22 cellular contexts compared by ENCODE assay signal in the genomic region with DNA sequence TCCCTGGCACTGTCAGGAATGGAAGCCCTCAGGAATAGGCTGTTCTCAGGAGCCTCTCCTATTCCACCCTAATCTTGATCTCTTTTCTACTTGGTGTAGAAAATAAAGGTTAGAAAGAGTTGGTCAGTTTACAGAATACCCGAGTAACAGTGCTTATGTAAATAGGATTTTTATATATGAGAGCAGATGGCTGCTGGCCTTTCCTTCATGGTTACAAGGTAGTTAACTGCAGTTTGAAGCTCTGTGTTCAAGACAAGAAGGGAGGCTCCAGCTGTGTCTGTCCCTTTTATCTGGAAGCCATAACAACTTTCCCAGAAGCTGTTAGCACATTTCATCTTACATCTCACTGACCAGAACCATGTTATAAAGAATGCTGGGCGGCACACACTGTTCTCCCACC. TPM values are rescaled to one million over a fixed set of nuclear protein-coding genes. Genes with fewer than 3 reads are reported as not detected.
DNase-seq lines count a peak whose midpoint lies in the region; ATAC-seq, FAIRE-seq and TF ChIP-seq lines count a peak whose summit lies in the region.
"Had no signal": no experiment of that assay in that cellular context is flagged by ENCODE, and none has a peak within 500 bp of the region (broad histone marks: within the 10 kb centered on the region; RNA-seq: fewer than 3 reads in every experiment).

No MANE protein-coding gene starts in this region.

- H3K27me3 ChIP-seq in IMR-90 (ENCODE audit: control insufficient read depth, insufficient read depth, low read length) (no peaks in the 10 kb centered on the region), hepatocyte (no peaks in the 10 kb centered on the region)
- H3K27me3 ChIP-seq: BE2C, BLaER1 had no signal

- ATAC-seq in IMR-90 (ENCODE audit: low read depth) (peak; percentile 17; the same call in 1 of the 2 replicates), left colon (peak; percentile 68)
- ATAC-seq: GM12878 had no signal

- CTCF ChIA-PET in IMR-90 (lab: Yijun Ruan, JAX), result no interaction called here

- no peak overlapping the region for H2BK20ac ChIP-seq in IMR-90 (ENCODE audit: low read depth, low read length)

- no peak overlapping the region for H2BK5ac ChIP-seq in IMR-90 (ENCODE audit: low read depth, low read length, poor library complexity, severe bottlenecking)

- H3K36me3 ChIP-seq in IMR-90 (ENCODE audit: control insufficient read depth, insufficient read depth, low read length) (no peaks in the 10 kb centered on the region), hepatocyte (replicated peaks; ENCODE audit: insufficient read depth, low read depth) (no peaks in the 10 kb centered on the region)
- H3K36me3 ChIP-seq: BE2C, BLaER1 had no signal

- no peak overlapping the region for H3K4me2 ChIP-seq in IMR-90 (ENCODE audit: low read depth, low read length)
- no peak overlapping the region for H3K4me2 ChIP-seq in hepatocyte
- H3K4me2 ChIP-seq: BLaER1 had no signal

- no peak for TF ChIP-seq POLR2A in IMR-90 (IDR thresholded peaks at IDR 0.05; ENCODE audit: low read depth, low read length)

- no peak overlapping the region for H3K18ac ChIP-seq in IMR-90 (ENCODE audit: low read depth, low read length)

- no peak overlapping the region for H4K5ac ChIP-seq in IMR-90 (ENCODE audit: low read depth, low read length)

- no peak overlapping the region for H2BK120ac ChIP-seq in IMR-90 (ENCODE audit: low read depth, low read length)

- no peak overlapping the region for H4K8ac ChIP-seq in IMR-90 (ENCODE audit: low read depth in 2 of 2, low read length in 2 of 2)

- H3K9ac ChIP-seq in IMR-90 (ENCODE audit: low read depth, low read length), result no peak overlapping the region
- H3K9ac ChIP-seq: BLaER1 had no signal

- H3K14ac ChIP-seq in IMR-90 (replicated peaks; ENCODE audit: low read depth, low read length), result no peak overlapping the region

- intact Hi-C loops in IMR-90 (cut with micrococcal nuclease), result no loop called here
- intact Hi-C loops in left colon (cut with DNase I, micrococcal nuclease), result no loop called here

- H3K9me3 ChIP-seq in IMR-90 (ENCODE audit: control insufficient read depth, insufficient read depth, low read length) (no peaks in the 10 kb centered on the region), hepatocyte (ENCODE audit: low read depth) (no peaks in the 10 kb centered on the region)
- H3K9me3 ChIP-seq: BE2C, BLaER1 had no signal

- no peaks in the 10 kb centered on the region for H3K9me2 ChIP-seq in hepatocyte (replicated peaks; ENCODE audit: insufficient read depth)

- H2AK9ac ChIP-seq in IMR-90 (replicated peaks; ENCODE audit: low read depth, low read length, poor library complexity), result no peak overlapping the region

- BruUV-seq in IMR-90 (replicated peaks; lab: Mats Ljungman, UMichigan), result no TSS peak

- FAIRE-seq in D721Med (lab: Jason Lieb, UNC), result no peak
- FAIRE-seq: A204.1, GM12878, GM12892, GM18507 had no signal

- H3K4me1 ChIP-seq in IMR-90 (ENCODE audit: control insufficient read depth, insufficient read depth, low read length) (no peaks in the 10 kb centered on the region), hepatocyte (ENCODE audit: insufficient read depth) (no peaks in the 10 kb centered on the region)
- H3K4me1 ChIP-seq: BE2C, BLaER1 had no signal

- no peak overlapping the region for H4K91ac ChIP-seq in IMR-90 (ENCODE audit: insufficient read depth, low read depth, low read length)

- no peak overlapping the region for H3K23ac ChIP-seq in IMR-90 (ENCODE audit: low read depth, low read length)

- H3K27ac ChIP-seq in IMR-90 (ENCODE audit: insufficient read depth, low read length) (no peak overlapping the region), hepatocyte (no peak overlapping the region)
- H3K27ac ChIP-seq: BLaER1 had no signal

- H3K79me1 ChIP-seq in IMR-90 (ENCODE audit: low read depth in 1 of 2, low read length in 2 of 2), result no peaks in the 10 kb centered on the region

- no peaks in the 10 kb centered on the region for H4K20me1 ChIP-seq in IMR-90 (ENCODE audit: insufficient read depth, low read length)
- H4K20me1 ChIP-seq in hepatocyte (ENCODE audit: insufficient read depth, poor library complexity, severe bottlenecking), result no peaks in the 10 kb centered on the region
- H4K20me1 ChIP-seq: BLaER1 had no signal

- H2AK5ac ChIP-seq in IMR-90 (ENCODE audit: low read depth, low read length), result no peak overlapping the region

- TF ChIP-seq CTCF in IMR-90 (conservative IDR thresholded peaks at IDR 0.05; ENCODE audit: low read depth, low read length), result no peak
- no peak for TF ChIP-seq CTCF in D721Med (IDR thresholded peaks at IDR 0.05; ENCODE audit: insufficient read depth, missing control alignments)
- no peak for TF ChIP-seq CTCF in hepatocyte (IDR thresholded peaks at IDR 0.05; ENCODE audit: poor library complexity)

- H3K56ac ChIP-seq in IMR-90 (ENCODE audit: extremely low read depth, insufficient read depth, low read length), result no peak overlapping the region

- dilution Hi-C loops in IMR-90 (cut with HindIII; ENCODE audit: low sequenced_read_pairs, unreplicated experiment), result no loop called here

- H2AFZ ChIP-seq in IMR-90 (replicated peaks; ENCODE audit: low read length, poor library complexity) (peak overlapping the region; percentile 65), hepatocyte (no peak overlapping the region)

- peaks cover 5% of the 10 kb centered on the region; the same call in 1 of the 2 replicates for H3K9me1 ChIP-seq in IMR-90 (ENCODE audit: insufficient read depth, low read length)

- no peak overlapping the region for H2BK15ac ChIP-seq in IMR-90 (ENCODE audit: low read depth, low read length)

- WGBS in IMR-90 (ENCODE audit: extremely low coverage in 2 of 2, insufficient read length in 1 of 2), 2 experiments, result 80% methylated on average over 1 of the region's 2 CpGs; no CpG with 5 or more reads in 1 of the 2 experiments
- 45% methylated on average over 2 of the region's 2 CpGs for WGBS in hepatocyte (ENCODE audit: low lambda C conversion rate, missing lambda C conversion rate)

- no peak overlapping the region for H3K4me3 ChIP-seq in IMR-90 (ENCODE audit: insufficient read depth, low read depth, low read length)
- no peak overlapping the region for H3K4me3 ChIP-seq in hepatocyte
- H3K4me3 ChIP-seq: BLaER1, GM12878 had no signal

- H3K4ac ChIP-seq in IMR-90 (ENCODE audit: low read depth, low read length), result no peak overlapping the region

- DNase-seq in IMR-90 (no peak), left colon (no peak), DMS53 (lab: John Stamatoyannopoulos, UW) (no peak), D721Med (ENCODE audit: insufficient read length, low spot score) (no peak), hepatocyte (ENCODE audit: low spot score) (no peak)
- DNase-seq: 8988T; ACHN; BE2C; C1 segment of cervical spinal cord; CD4-positive, alpha-beta memory T cell; CD4-positive, CD25-positive, alpha-beta regulatory T cell; CD8-positive, alpha-beta memory T cell; COR-L47; DMS79; DND-41; EL; GDM1 had no signal

- H3K79me2 ChIP-seq in hepatocyte, result no peaks in the 10 kb centered on the region

- no peak for TF ChIP-seq RAD21 in IMR-90 (IDR thresholded peaks at IDR 0.05; ENCODE audit: low read length)

- in situ Hi-C loops in IMR-90 (cut with MboI; ENCODE audit: low sequenced_read_pairs), result loop anchor here (25.0 kb wide), 1 partner anchor 530 kb away; no protein-coding TSS in a partner anchor

- POLR2A ChIA-PET in IMR-90 (lab: Charles Lee; ENCODE audit: unreplicated experiment), result no interaction called here

TF ChIP-seq in IMR-90, 13 proteins besides CTCF, POLR2A, EP300 and RAD21 (continues in another document):
- no peak for TF ChIP-seq MAFK (IDR thresholded peaks at IDR 0.05; ENCODE audit: low read depth, low read length)
- no peak for TF ChIP-seq BHLHE40 (IDR thresholded peaks at IDR 0.05; ENCODE audit: low read depth, low read length)
- no peak for TF ChIP-seq RCOR1 (IDR thresholded peaks at IDR 0.05; ENCODE audit: insufficient replicate concordance, low read length)
- TF ChIP-seq CHD1 (IDR thresholded peaks at IDR 0.05; ENCODE audit: low read depth, low read length), result no peak
- TF ChIP-seq, protein P1, sequence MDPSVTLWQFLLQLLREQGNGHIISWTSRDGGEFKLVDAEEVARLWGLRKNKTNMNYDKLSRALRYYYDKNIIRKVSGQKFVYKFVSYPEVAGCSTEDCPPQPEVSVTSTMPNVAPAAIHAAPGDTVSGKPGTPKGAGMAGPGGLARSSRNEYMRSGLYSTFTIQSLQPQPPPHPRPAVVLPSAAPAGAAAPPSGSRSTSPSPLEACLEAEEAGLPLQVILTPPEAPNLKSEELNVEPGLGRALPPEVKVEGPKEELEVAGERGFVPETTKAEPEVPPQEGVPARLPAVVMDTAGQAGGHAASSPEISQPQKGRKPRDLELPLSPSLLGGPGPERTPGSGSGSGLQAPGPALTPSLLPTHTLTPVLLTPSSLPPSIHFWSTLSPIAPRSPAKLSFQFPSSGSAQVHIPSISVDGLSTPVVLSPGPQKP (IDR thresholded peaks at IDR 0.05; ENCODE audit: borderline replicate concordance, low read depth, low read length), result no peak
- no peak for TF ChIP-seq CEBPB (IDR thresholded peaks at IDR 0.05; ENCODE audit: low read depth, low read length)
- no peak for TF ChIP-seq RFX5 (IDR thresholded peaks at IDR 0.05; ENCODE audit: low read depth, low read length)

RNA-seq across cellular contexts. Expression of a gene that starts 23.1 kb away (rescaled TPM):
- 1.6 and 1.7 TPM in 2 replicates for total RNA-seq in IMR-90 (2012; rRNA removed)
- 0.95 and 1.6 TPM in 2 replicates for polyA plus RNA-seq in IMR-90 (2012; rRNA removed)
- 0.09 and 0.19 TPM in 2 replicates for polyA plus RNA-seq in IMR-90 (2012; cell fraction: cytosol; rRNA removed)
- 0.22 and 1.9 TPM in 2 replicates for polyA plus RNA-seq in IMR-90 (2012; cell fraction: nucleus; rRNA removed; ENCODE audit: low replicate concordance)
- 1 to 10 TPM; 3.1 to 4.5 TPM for total RNA-seq in left colon
- 6.1 and 7.1 TPM in 2 replicates for total RNA-seq in hepatocyte
- polyA plus RNA-seq in hepatocyte, result 3.9 and 4.1 TPM in 2 replicates

RNA-seq across cellular contexts. Expression of a gene that starts 23.2 kb away (rescaled TPM):
- 6.4 and 8.1 TPM in 2 replicates for total RNA-seq in IMR-90 (2012; rRNA removed)
- polyA plus RNA-seq in IMR-90 (2012; rRNA removed), result 5.8 and 7.3 TPM in 2 replicates
- 2.1 and 3.2 TPM in 2 replicates for polyA plus RNA-seq in IMR-90 (2012; cell fraction: cytosol; rRNA removed)
- 4.6 and 16.2 TPM in 2 replicates for polyA plus RNA-seq in IMR-90 (2012; cell fraction: nucleus; rRNA removed; ENCODE audit: low replicate concordance)
- 100 to 1,000 TPM; 201 to 203 TPM for total RNA-seq in left colon
- total RNA-seq in hepatocyte, result 57.2 and 71.0 TPM in 2 replicates
- polyA plus RNA-seq in hepatocyte, result 18.5 and 25.1 TPM in 2 replicates

RNA-seq across cellular contexts. Expression of a gene that starts 42.0 kb away (rescaled TPM):
- total RNA-seq in IMR-90 (2012; rRNA removed) (11.9 and 15.1 TPM in 2 replicates), left colon (10 to 100 TPM; 29.4 to 47.1 TPM), hepatocyte (72.9 and 83.8 TPM in 2 replicates)
- polyA plus RNA-seq in IMR-90 (2012; rRNA removed) (4.5 and 6.0 TPM in 2 replicates), hepatocyte (66.5 and 76.8 TPM in 2 replicates)
- 2.8 and 5.7 TPM in 2 replicates for polyA plus RNA-seq in IMR-90 (2012; cell fraction: cytosol; rRNA removed)
- 2.2 and 5.7 TPM in 2 replicates for polyA plus RNA-seq in IMR-90 (2012; cell fraction: nucleus; rRNA removed; ENCODE audit: low replicate concordance)

RNA-seq across cellular contexts. Expression of a gene that starts 42.5 kb away (rescaled TPM):
- total RNA-seq in IMR-90 (2012; rRNA removed) (8.3 and 11.5 TPM in 2 replicates), left colon (1 to 10 TPM; 5.0 to 6.3 TPM), hepatocyte (14.3 and 14.4 TPM in 2 replicates)
- polyA plus RNA-seq in IMR-90 (2012; rRNA removed) (5.5 and 6.1 TPM in 2 replicates), hepatocyte (13.5 and 13.7 TPM in 2 replicates)
- 2.1 and 2.8 TPM in 2 replicates for polyA plus RNA-seq in IMR-90 (2012; cell fraction: cytosol; rRNA removed)
- 1.2 and 4.3 TPM in 2 replicates for polyA plus RNA-seq in IMR-90 (2012; cell fraction: nucleus; rRNA removed; ENCODE audit: low replicate concordance)
